ENCODE assay signal across 14 cellular contexts in the genomic region with DNA sequence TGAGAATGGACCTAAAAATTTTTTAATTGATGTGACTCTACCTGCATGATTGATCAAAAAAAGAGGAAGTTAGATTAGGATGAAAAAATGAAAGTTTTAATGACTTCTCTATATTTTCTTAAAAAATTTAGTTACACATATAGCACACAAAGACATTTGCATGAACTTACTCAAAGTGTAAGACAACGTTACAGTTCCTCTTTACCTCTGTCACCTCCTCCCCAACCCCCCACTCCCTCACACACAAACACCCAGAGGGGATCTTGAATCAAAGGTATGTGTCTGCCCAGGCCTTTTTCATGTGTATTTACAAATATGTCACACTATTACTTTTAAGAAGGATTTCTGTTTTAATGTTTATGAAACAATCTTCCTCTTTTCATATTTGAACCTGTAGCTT. TPM values are rescaled to one million over a fixed set of nuclear protein-coding genes. Genes with fewer than 3 reads are reported as not detected.
A peak's percentile ranks its signal among the peaks of the same experiment; 100 is the strongest.
DNase-seq lines count a peak whose midpoint lies in the region; ATAC-seq and TF ChIP-seq lines count a peak whose summit lies in the region.
"Had no signal": no experiment of that assay in that cellular context is flagged by ENCODE, and none has a peak within 500 bp of the region (broad histone marks: within the 10 kb centered on the region; RNA-seq: fewer than 3 reads in every experiment).

No MANE protein-coding gene starts in this region.

- H2AFZ ChIP-seq in Karpas-422 (ENCODE audit: low read length): 0 out of 2 replicates have a peak overlapping the region, but pooled peaks have one; percentile 24

- intact Hi-C loops in left ventricle myocardium superior (cut with micrococcal nuclease): no loop called here
- intact Hi-C loops in Caco-2 (cut with micrococcal nuclease; ENCODE audit: unreplicated experiment): no loop called here

- ATAC-seq in GM19455 (IDR thresholded peaks at IDR 0.05; ENCODE audit: unreplicated experiment) (peak; percentile 78), HG02938 (IDR thresholded peaks at IDR 0.05; ENCODE audit: unreplicated experiment) (peak; percentile 95), left ventricle myocardium superior (no peak)

- in situ Hi-C loops in GM13976 (cut with MboI; ENCODE audit: low sequenced_read_pairs, unreplicated experiment): no loop called here

- POLR2A ChIA-PET in Caco-2 (lab: Charles Lee): no interaction called here

- no peaks in the 10 kb centered on the region for H3K79me2 ChIP-seq in Karpas-422 (ENCODE audit: low read length)

- no peak for TF ChIP-seq CTCF in GM13976 (IDR thresholded peaks at IDR 0.05; ENCODE audit: borderline replicate concordance, control extremely low read depth, extremely low read depth, insufficient read depth, missing control alignments)
- TF ChIP-seq CTCF in Caco-2 (IDR thresholded peaks at IDR 0.05; ENCODE audit: insufficient read depth in 1 of 2, low read depth in 1 of 2, low read length in 1 of 2, severe bottlenecking in 1 of 2, unreplicated experiment in 1 of 2): no peak

- DNase-seq in GM13976 (ENCODE audit: low spot score): peak; percentile 76
- peak; percentile 94 for DNase-seq in Karpas-422
- DNase-seq in left ventricle myocardium superior: no peak
- no peak for DNase-seq in Caco-2
- DNase-seq in NCI-H526 treated with DMSO at 0.1 percent for 48 hours (lab: John Stamatoyannopoulos, UW): no peak
- DNase-seq in stimulated activated CD4-positive, alpha-beta T cell treated with anti-CD3 and anti-CD28 coated beads, Interleukin-12 subunit alpha, Interleukin-12 subunit beta, amount 100 ng/mL, for 4 hours: no peak
- DNase-seq: KG1, kidney, NCI-H526, occipital lobe, transverse colon had no signal

- H3K4me3 ChIP-seq in Karpas-422 (ENCODE audit: low read length) (peak overlapping the region; percentile 46), Caco-2 (ENCODE audit: low read depth, low read length) (no peak overlapping the region)
- H3K4me3 ChIP-seq: transverse colon had no signal

- H4K20me1 ChIP-seq in Karpas-422 (ENCODE audit: insufficient read depth, low read depth, low read length): no peaks in the 10 kb centered on the region

- H3K4me3 Mint-ChIP-seq in Caco-2 (ENCODE audit: unreplicated experiment): no peak overlapping the region
- H3K4me3 Mint-ChIP-seq: brain had no signal

- H3K36me3 Mint-ChIP-seq in Caco-2 (ENCODE audit: insufficient read depth, unreplicated experiment): no peaks in the 10 kb centered on the region
- H3K36me3 Mint-ChIP-seq: brain had no signal

- H3K9me3 ChIP-seq in Karpas-422 (ENCODE audit: low read length) (no peaks in the 10 kb centered on the region), Caco-2 (no peaks in the 10 kb centered on the region)
- H3K9me3 ChIP-seq: transverse colon had no signal

- H3K27me3 Mint-ChIP-seq in Caco-2 (ENCODE audit: insufficient read depth, unreplicated experiment): peaks cover 18% of the 10 kb centered on the region

- H3K4me2 ChIP-seq in Karpas-422 (ENCODE audit: low read depth, low read length, poor library complexity, severe bottlenecking): peak overlapping the region; percentile 80

- no peaks in the 10 kb centered on the region for H3K4me1 Mint-ChIP-seq in Caco-2 (ENCODE audit: low read depth, unreplicated experiment)
- H3K4me1 Mint-ChIP-seq: brain had no signal

- CTCF ChIA-PET in Caco-2 (lab: Charles Lee): no interaction called here

- H3K4me1 ChIP-seq in Karpas-422 (ENCODE audit: low read length) (peaks cover 60% of the 10 kb centered on the region), Caco-2 (no peaks in the 10 kb centered on the region)
- H3K4me1 ChIP-seq: transverse colon had no signal

- H3K36me3 ChIP-seq in Karpas-422 (ENCODE audit: insufficient read depth, low read length) (no peaks in the 10 kb centered on the region), Caco-2 (ENCODE audit: control insufficient read depth, insufficient read depth, low read length) (no peaks in the 10 kb centered on the region)
- H3K36me3 ChIP-seq: transverse colon had no signal

- no TSS peak for BruUV-seq in Caco-2 (replicated peaks; lab: Mats Ljungman, UMichigan)

- no peaks in the 10 kb centered on the region for H3K9me3 Mint-ChIP-seq in Caco-2 (ENCODE audit: unreplicated experiment)

- H3K9me2 ChIP-seq in Karpas-422 (replicated peaks; ENCODE audit: insufficient read depth, low read length): no peaks in the 10 kb centered on the region

- H3K27ac Mint-ChIP-seq in Caco-2 (ENCODE audit: unreplicated experiment): no peak overlapping the region
- H3K27ac Mint-ChIP-seq: brain had no signal

- peak overlapping the region; percentile 67 for H3K9ac ChIP-seq in Karpas-422 (ENCODE audit: low read length)

- peak overlapping the region; percentile 99 for H3K27ac ChIP-seq in Karpas-422 (ENCODE audit: low read length)
- H3K27ac ChIP-seq: transverse colon had no signal

- H3K27me3 ChIP-seq in Karpas-422 (ENCODE audit: low read length) (no peaks in the 10 kb centered on the region), Caco-2 (replicated peaks; ENCODE audit: control insufficient read depth, insufficient read depth, low read length) (no peaks in the 10 kb centered on the region; the same call in 1 of the 2 replicates)
- H3K27me3 ChIP-seq: transverse colon had no signal

RNA-seq across cellular contexts. Expression of a gene that starts 20.6 kb away (rescaled TPM):
- 278 and 314 TPM in 2 replicates for total RNA-seq in Karpas-422 (2014; rRNA removed; shearing (Covaris generic); ENCODE audit: low replicate concordance)
- 72.0 TPM for total RNA-seq in left ventricle myocardium superior
- 15.2 and 19.1 TPM in 2 replicates for total RNA-seq in Caco-2 (2022)

Comparison
In these comparisons a context has a peak if more than half of its experiments do, and no peak if none do; other contexts are left out.
1. DNase-seq: peak in GM13976 (single experiment) and Karpas-422 (single experiment); none in left ventricle myocardium superior (single experiment), Caco-2 (0 of 2), NCI-H526 treated with DMSO at 0.1 percent for 48 hours (single experiment) and stimulated activated CD4-positive, alpha-beta T cell treated with anti-CD3 and anti-CD28 coated beads, Interleukin-12 subunit alpha, Interleukin-12 subunit beta, amount 100 ng/mL, for 4 hours (single experiment).